In the genomic region with DNA sequence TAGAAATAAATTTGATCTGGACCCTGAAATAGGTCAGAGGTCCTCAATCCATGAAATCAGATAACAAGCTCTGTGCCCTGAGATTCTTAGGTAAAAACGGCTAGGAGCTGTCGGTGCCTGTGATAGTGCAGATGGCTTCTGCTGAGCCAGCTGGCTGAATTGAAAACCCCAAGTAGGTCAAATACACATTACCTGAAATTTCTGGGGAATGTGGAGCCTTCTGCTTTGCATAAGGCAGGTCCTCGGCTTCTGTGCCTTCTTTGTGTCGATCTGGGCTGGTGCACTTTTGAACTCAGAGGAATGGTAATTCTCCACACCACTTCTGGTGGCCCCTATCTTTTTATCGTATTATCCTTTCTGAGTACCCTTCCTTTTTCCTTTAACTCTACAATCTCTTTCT, we compare ENCODE assay signal across 29 cellular contexts.
"Had no signal": no experiment of that assay in that cellular context is flagged by ENCODE, and none has a peak within 500 bp of the region (broad histone marks: within the 10 kb centered on the region; RNA-seq: fewer than 3 reads in every experiment).

No MANE protein-coding gene starts in this region.

- H3K9me3 Mint-ChIP-seq: neural crest cell had no signal

- H3K9me3 ChIP-seq: lower lobe of right lung, right lobe of liver, testis, thyroid gland, transverse colon had no signal

- H3K4me3 Mint-ChIP-seq: naive thymus-derived CD8-positive, alpha-beta T cell; nephron; neural crest cell; stimulated activated memory B cell treated with anti-CD40 and anti-IgM and Interleukin-4, amounts not matched to agents 10 μg/mL and 1 μg/mL and 100 μg/mL, for 72 hours; stimulated activated naive CD8-positive, alpha-beta T cell treated with anti-CD3 and anti-CD28 coated beads, Interleukin-15, amount 100 ng/mL, for 72 hours had no signal

- DNase-seq: hypothalamus; islet precursor cell; kidney glomerular epithelial cell; left cardiac atrium; left ventricle myocardium superior; lower lobe of right lung; mammary epithelial cell; mesenchymal stem cell; naive thymus-derived CD8-positive, alpha-beta T cell; nucleus accumbens; right lobe of liver; stimulated activated CD4-positive, alpha-beta T cell treated with anti-CD3 and anti-CD28 coated beads, Interleukin-1b, Interleukin-23, amount 100 ng/mL, for 48 hours; stimulated activated CD4-positive, alpha-beta T cell treated with anti-CD3 and anti-CD28 coated beads, Interleukin-2, amount 100 ng/mL, for 48 hours; stimulated activated CD4-positive, alpha-beta T cell treated with anti-CD3 and anti-CD28 coated beads, Interleukin-4, amount 100 ng/mL, for 4 hours; stimulated activated CD8-positive, alpha-beta memory T cell treated with anti-CD3 and anti-CD28 coated beads, Interleukin-4, amount 100 ng/mL, for 48 hours; stimulated activated naive CD4-positive, alpha-beta T cell treated with Interleukin-2 at 50 U/mL for 16 hours; stimulated activated naive CD8-positive, alpha-beta T cell treated with anti-CD3 and anti-CD28 coated beads, Interleukin-15, amount 100 ng/mL, for 72 hours; substantia nigra; testis; thyroid gland; transverse colon; upper lobe of left lung had no signal

- H3K27me3 Mint-ChIP-seq: naive thymus-derived CD8-positive, alpha-beta T cell; stimulated activated memory B cell treated with anti-CD40 and anti-IgM and Interleukin-4, amounts not matched to agents 10 μg/mL and 1 μg/mL and 100 μg/mL, for 72 hours; stimulated activated naive CD8-positive, alpha-beta T cell treated with anti-CD3 and anti-CD28 coated beads, Interleukin-15, amount 100 ng/mL, for 72 hours had no signal

- H3K79me2 ChIP-seq: parathyroid adenoma had no signal

- H3K9ac ChIP-seq: parathyroid adenoma had no signal

- H3K36me3 ChIP-seq: lower lobe of right lung, right atrium auricular region, right lobe of liver, thyroid gland, transverse colon, upper lobe of left lung had no signal

- H2AFZ ChIP-seq: parathyroid adenoma had no signal

- H3K4me3 ChIP-seq: lower lobe of right lung, right atrium auricular region, right lobe of liver, smooth muscle cell, testis, thyroid gland, transverse colon, upper lobe of left lung had no signal

- H3K4me1 Mint-ChIP-seq: naive thymus-derived CD8-positive, alpha-beta T cell; nephron; neural crest cell; stimulated activated memory B cell treated with anti-CD40 and anti-IgM and Interleukin-4, amounts not matched to agents 10 μg/mL and 1 μg/mL and 100 μg/mL, for 72 hours; stimulated activated naive CD8-positive, alpha-beta T cell treated with anti-CD3 and anti-CD28 coated beads, Interleukin-15, amount 100 ng/mL, for 72 hours had no signal

- H3K36me3 Mint-ChIP-seq: naive thymus-derived CD8-positive, alpha-beta T cell; stimulated activated memory B cell treated with anti-CD40 and anti-IgM and Interleukin-4, amounts not matched to agents 10 μg/mL and 1 μg/mL and 100 μg/mL, for 72 hours had no signal

- H3K4me2 ChIP-seq: smooth muscle cell had no signal

- H3K27ac ChIP-seq: lower lobe of right lung, parathyroid adenoma, right atrium auricular region, right lobe of liver, testis, thyroid gland, transverse colon, upper lobe of left lung had no signal

- H3K4me1 ChIP-seq: lower lobe of right lung, parathyroid adenoma, right atrium auricular region, right lobe of liver, testis, thyroid gland, transverse colon, upper lobe of left lung had no signal

- ATAC-seq: left cardiac atrium; left lobe of liver; left ventricle myocardium superior; lower lobe of right lung; naive thymus-derived CD8-positive, alpha-beta T cell; right lobe of liver; stimulated activated memory B cell treated with anti-CD40 and anti-IgM and Interleukin-4, amounts not matched to agents 10 μg/mL and 1 μg/mL and 100 μg/mL, for 72 hours; stimulated activated naive CD8-positive, alpha-beta T cell treated with anti-CD3 and anti-CD28 coated beads, Interleukin-15, amount 100 ng/mL, for 72 hours had no signal

- H3K27me3 ChIP-seq: right atrium auricular region, right lobe of liver, testis, thyroid gland, transverse colon, upper lobe of left lung had no signal

- H3K27ac Mint-ChIP-seq: naive thymus-derived CD8-positive, alpha-beta T cell; nephron; stimulated activated memory B cell treated with anti-CD40 and anti-IgM and Interleukin-4, amounts not matched to agents 10 μg/mL and 1 μg/mL and 100 μg/mL, for 72 hours; stimulated activated naive CD8-positive, alpha-beta T cell treated with anti-CD3 and anti-CD28 coated beads, Interleukin-15, amount 100 ng/mL, for 72 hours had no signal
